ENCODE assay signal across 12 cellular contexts in genomic region chr10:70051878-70052277, GRCh38. TPM values are rescaled to one million over a fixed set of nuclear protein-coding genes. Genes with fewer than 3 reads are reported as not detected.
A peak's percentile ranks its signal among the peaks of the same experiment; 100 is the strongest.
DNase-seq lines count a peak whose midpoint lies in the region; ATAC-seq and TF ChIP-seq lines count a peak whose summit lies in the region.
"Had no signal": no experiment of that assay in that cellular context is flagged by ENCODE, and none has a peak within 500 bp of the region (broad histone marks: within the 10 kb centered on the region; RNA-seq: fewer than 3 reads in every experiment).

No MANE protein-coding gene starts in this region.

- TF ChIP-seq CTCF in WTC11 (IDR thresholded peaks at IDR 0.05) (no peak), fibroblast of the aortic adventitia (IDR thresholded peaks at IDR 0.05; ENCODE audit: insufficient read depth, low read length) (no peak)

- H3K9ac ChIP-seq in rectal smooth muscle tissue (ENCODE audit: low read length) = no peak overlapping the region

- ATAC-seq in WTC11 = no peak

- DNase-seq in NCI-H1417 (lab: John Stamatoyannopoulos, UW) (peak in 2 of 3 experiments; percentile 34 to 74), NCI-H1417 treated with DMSO at 0.1 percent for 48 hours (lab: John Stamatoyannopoulos, UW) (no peak), WTC11 (ENCODE audit: low spot score) (no peak), fibroblast of the aortic adventitia (ENCODE audit: low read depth) (no peak), NOMO-1 treated with DMSO at 0.1 percent for 48 hours (lab: John Stamatoyannopoulos, UW; ENCODE audit: unreplicated experiment) (no peak), HPDE6-E6E7 (ENCODE audit: extremely low spot score) (no peak), retina (no peak)
- DNase-seq: activated effector memory CD4-positive, alpha-beta T cell treated with Interleukin-2 at 50 U/mL for 16 hours; NCI-H187 treated with DMSO at 0.1 percent for 48 hours; T-helper 1 cell had no signal

- no peaks in the 10 kb centered on the region for H3K36me3 Mint-ChIP-seq in WTC11

- no peaks in the 10 kb centered on the region for H3K4me1 ChIP-seq in rectal smooth muscle tissue (ENCODE audit: control insufficient read depth, insufficient read depth, low read length)

- no peaks in the 10 kb centered on the region for H3K9me3 Mint-ChIP-seq in WTC11
- H3K9me3 Mint-ChIP-seq: stimulated activated naive CD8-positive, alpha-beta T cell treated with anti-CD3 and anti-CD28 coated beads, Interleukin-15, Interleukin-2, amounts not matched to agents 100 ng/mL and 50 ng/mL, for 24 hours had no signal

- H3K4me1 Mint-ChIP-seq in WTC11 = peaks cover 29% of the 10 kb centered on the region

- CTCF ChIA-PET in WTC11 (lab: Charles Lee) = interaction anchor here (0.6 to 1.9 kb wide), 17 partner anchors 9 to 312 kb away, joined by 3 to 13 read pairs (median 3); partner anchors contain the start of genes SAR1A and TYSND1

- POLR2A ChIA-PET in WTC11 (lab: Charles Lee) = interaction anchor here (0.8 to 0.9 kb wide), 2 partner anchors 18 to 95 kb away, joined by 3 read pairs; partner anchors contain the start of gene TYSND1

- H3K27me3 ChIP-seq in rectal smooth muscle tissue (ENCODE audit: control insufficient read depth, insufficient read depth, low read length) = no peaks in the 10 kb centered on the region

- H3K27me3 Mint-ChIP-seq in WTC11 (ENCODE audit: low read depth) = peaks cover 81% of the 10 kb centered on the region

- peak overlapping the region; percentile 77 for H3K4me3 Mint-ChIP-seq in WTC11

- H3K27ac ChIP-seq in rectal smooth muscle tissue (ENCODE audit: low read depth, low read length) = no peak overlapping the region

- H3K4me3 ChIP-seq in fibroblast of the aortic adventitia (ENCODE audit: low read depth, low read length) = peak overlapping the region; percentile 3
- peak overlapping the region; percentile 55 for H3K4me3 ChIP-seq in rectal smooth muscle tissue (ENCODE audit: low read length)

- H3K27ac Mint-ChIP-seq in WTC11 = no peak overlapping the region

- H3K36me3 ChIP-seq in rectal smooth muscle tissue (ENCODE audit: control insufficient read depth, insufficient read depth, low read length) = no peaks in the 10 kb centered on the region

TF ChIP-seq in WTC11, 78 proteins besides CTCF, POLR2A, EP300 and RAD21:
- TF ChIP-seq SMAD4 (CRISPR knock-in tag; IDR thresholded peaks at IDR 0.05) (no peak), MXD4 (CRISPR knock-in tag; IDR thresholded peaks at IDR 0.05; ENCODE audit: borderline replicate concordance) (no peak), ERG (CRISPR knock-in tag; IDR thresholded peaks at IDR 0.05) (no peak), PREB (CRISPR knock-in tag; IDR thresholded peaks at IDR 0.05; ENCODE audit: borderline replicate concordance) (no peak), ZSCAN18 (CRISPR knock-in tag; IDR thresholded peaks at IDR 0.05) (no peak), E2F1 (CRISPR knock-in tag; IDR thresholded peaks at IDR 0.05) (no peak), NFATC4 (CRISPR knock-in tag; IDR thresholded peaks at IDR 0.05) (no peak), ZNF121 (CRISPR knock-in tag; IDR thresholded peaks at IDR 0.05) (no peak), ZNF281 (CRISPR knock-in tag; IDR thresholded peaks at IDR 0.05) (no peak), ZNF232 (CRISPR knock-in tag; IDR thresholded peaks at IDR 0.05) (no peak), TCF7 (CRISPR knock-in tag; IDR thresholded peaks at IDR 0.05; ENCODE audit: low read depth) (no peak), GTF2I (CRISPR knock-in tag; conservative IDR thresholded peaks at IDR 0.05) (no peak), TP53 (CRISPR knock-in tag; IDR thresholded peaks at IDR 0.05) (no peak)

RNA-seq across cellular contexts. Expression of gene MACROH2A2, which starts 0.8 kb away (rescaled TPM):
- 33.0 to 35.4 TPM (median 33.5 TPM) in 3 replicates for total RNA-seq in WTC11 (2021)
- 10.0 and 12.2 TPM in 2 replicates for total RNA-seq in fibroblast of the aortic adventitia (ENCODE audit: low replicate concordance)

Comparison
In these comparisons a context has a peak if more than half of its experiments do, and no peak if none do; other contexts are left out.
1. DNase-seq: peak in NCI-H1417 (2 of 3); none in NCI-H1417 treated with DMSO at 0.1 percent for 48 hours (single experiment), WTC11 (single experiment), fibroblast of the aortic adventitia (single experiment), NOMO-1 treated with DMSO at 0.1 percent for 48 hours (single experiment), HPDE6-E6E7 (single experiment) and retina (single experiment).